ENCODE assay signal across 1 cellular context in genomic region chr12:132208153-132208823, GRCh38.
TF ChIP-seq lines count a peak whose summit lies in the region.

No MANE protein-coding gene starts in this region.

TF ChIP-seq in K562, 482 proteins besides CTCF, POLR2A, EP300 and RAD21 (continued from another document):
- no peak for TF ChIP-seq THRAP3 (IDR thresholded peaks at IDR 0.05; ENCODE audit: borderline replicate concordance)
- TF ChIP-seq, protein P1, sequence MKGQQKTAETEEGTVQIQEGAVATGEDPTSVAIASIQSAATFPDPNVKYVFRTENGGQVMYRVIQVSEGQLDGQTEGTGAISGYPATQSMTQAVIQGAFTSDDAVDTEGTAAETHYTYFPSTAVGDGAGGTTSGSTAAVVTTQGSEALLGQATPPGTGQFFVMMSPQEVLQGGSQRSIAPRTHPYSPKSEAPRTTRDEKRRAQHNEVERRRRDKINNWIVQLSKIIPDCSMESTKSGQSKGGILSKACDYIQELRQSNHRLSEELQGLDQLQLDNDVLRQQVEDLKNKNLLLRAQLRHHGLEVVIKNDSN (CRISPR knock-in tag; IDR thresholded peaks at IDR 0.05), result 0 out of 2 replicates have a peak, but pooled peaks have one; percentile 29
